16 cellular contexts compared by ENCODE assay signal in the genomic region with DNA sequence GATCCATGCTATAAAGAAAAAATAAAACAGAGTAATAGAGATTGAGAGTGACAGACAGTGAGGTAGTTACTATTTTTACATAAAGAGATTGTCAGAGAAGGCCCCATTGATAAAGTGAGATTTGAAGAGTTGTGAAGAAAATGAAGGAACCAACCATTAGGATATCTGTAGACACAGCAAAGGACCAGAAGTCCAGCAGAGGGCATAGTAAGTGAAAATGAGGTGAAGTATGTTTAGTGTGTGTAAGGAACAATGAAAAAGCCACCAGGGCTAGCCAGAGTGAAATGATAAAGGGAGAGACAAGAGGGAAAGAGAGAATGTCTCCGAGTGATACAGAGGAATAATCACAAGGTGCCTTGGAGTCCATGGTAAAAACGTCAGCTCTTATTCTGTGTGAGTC.
DNase-seq lines count a peak whose midpoint lies in the region; ATAC-seq, FAIRE-seq and TF ChIP-seq lines count a peak whose summit lies in the region.
"Had no signal": no experiment of that assay in that cellular context is flagged by ENCODE, and none has a peak within 500 bp of the region (broad histone marks: within the 10 kb centered on the region; RNA-seq: fewer than 3 reads in every experiment).

No MANE protein-coding gene starts in this region.

- TF ChIP-seq CTCF in HepG2 (CRISPR knock-in tag; IDR thresholded peaks at IDR 0.05) = 0 out of 2 replicates have a peak, but pooled peaks have one; percentile 16
- TF ChIP-seq CTCF in right lobe of liver (IDR thresholded peaks at IDR 0.05) = no peak
- no peak for TF ChIP-seq CTCF in vagina (IDR thresholded peaks at IDR 0.05)

- intact Hi-C loops in HepG2 (cut with micrococcal nuclease; ENCODE audit: unreplicated experiment) = loop anchor here (10.0 kb wide), 1 partner anchor 220 kb away; no protein-coding TSS in a partner anchor
- intact Hi-C loops in right lobe of liver (cut with DNase I) = no loop called here
- intact Hi-C loops in vagina (cut with DNase I) = no loop called here

- H3K27ac ChIP-seq in HepG2 (ENCODE audit: extremely low read length, insufficient read depth, low read length) (no peak overlapping the region), right lobe of liver (no peak overlapping the region), vagina (no peak overlapping the region)
- H3K27ac ChIP-seq: SJCRH30 had no signal

- POLR2A ChIA-PET in HepG2 (lab: Yijun Ruan, JAX) = no interaction called here

- H4K20me1 ChIP-seq in HepG2 (ENCODE audit: insufficient read depth, low read length) = no peaks in the 10 kb centered on the region

- H3K9me3 ChIP-seq in HepG2 (ENCODE audit: low read length) = no peaks in the 10 kb centered on the region
- H3K9me3 ChIP-seq in right lobe of liver = no peaks in the 10 kb centered on the region
- H3K9me3 ChIP-seq in vagina = no peaks in the 10 kb centered on the region
- H3K9me3 ChIP-seq: SJCRH30 had no signal

- H2AFZ ChIP-seq in HepG2 (ENCODE audit: low read length) = no peak overlapping the region

- H3K27me3 ChIP-seq in HepG2 (ENCODE audit: control insufficient read depth in 1 of 2, insufficient read depth in 2 of 2, low read length in 2 of 2) (no peaks in the 10 kb centered on the region; a peak in 2 of 5 replicates), right lobe of liver (no peaks in the 10 kb centered on the region), vagina (no peaks in the 10 kb centered on the region)

- DNase-seq in HepG2 (ENCODE audit: low spot score) (no peak), right lobe of liver (no peak), NAMALWA (ENCODE audit: low spot score) (peak; percentile 48), cerebellar cortex (ENCODE audit: low spot score) (peak; percentile 7), amniotic stem cell (lab: John Stamatoyannopoulos, UW) (no peak), vagina (ENCODE audit: extremely low spot score in 2 of 2) (no peak)
- DNase-seq in activated CD4-positive, alpha-beta T cell treated with anti-CD3 and anti-CD28 coated beads for 48 hours = no peak
- DNase-seq in stimulated activated naive CD4-positive, alpha-beta T cell treated with Interleukin-2 at 50 U/mL for 16 hours (lab: John Stamatoyannopoulos, UW) = no peak
- DNase-seq: activated CD8-positive, alpha-beta T cell treated with anti-CD3 and anti-CD28 coated beads, Interleukin-2, amount 10 ng/mL, durations not matched to agents 7 days and 5 days; hippocampal formation; left cardiac atrium; NCI-H146; NCI-H748 treated with DMSO at 0.1 percent for 48 hours; SJCRH30 had no signal

- no peak for FAIRE-seq in HepG2 (lab: Jason Lieb, UNC)
- FAIRE-seq: astrocyte, GM12891 had no signal

- TF ChIP-seq POLR2A in HepG2 (IDR thresholded peaks at IDR 0.05; ENCODE audit: insufficient read depth in 1 of 2, low read depth in 2 of 2, low read length in 2 of 2) = no peak
- no peak for TF ChIP-seq POLR2A in right lobe of liver (IDR thresholded peaks at IDR 0.05)
- TF ChIP-seq POLR2A in vagina (IDR thresholded peaks at IDR 0.05) = no peak

- H3K4me1 ChIP-seq in HepG2 (ENCODE audit: insufficient read depth, low read length) (no peaks in the 10 kb centered on the region), right lobe of liver (no peaks in the 10 kb centered on the region), vagina (no peaks in the 10 kb centered on the region)
- H3K4me1 ChIP-seq: SJCRH30 had no signal

- ATAC-seq in HepG2 (peak; percentile 78), right lobe of liver (no peak)
- ATAC-seq: activated CD8-positive, alpha-beta T cell treated with anti-CD3 and anti-CD28 coated beads, Interleukin-2, amount 10 ng/mL, durations not matched to agents 7 days and 5 days; left cardiac atrium had no signal

- WGBS in HepG2 (ENCODE audit: low lambda C conversion rate) = 17% methylated on average over 2 of the region's 2 CpGs
- WGBS in right lobe of liver (ENCODE audit: insufficient coverage, low coverage, low lambda C conversion rate, missing lambda C conversion rate) = 57% methylated on average over 2 of the region's 2 CpGs

- CTCF ChIA-PET in HepG2 (lab: Yijun Ruan, JAX; ENCODE audit: low intra/inter-chr PET ratio, low total read pairs) = no interaction called here

- no peak for TF ChIP-seq EP300 in HepG2 (IDR thresholded peaks at IDR 0.05; ENCODE audit: low read depth in 2 of 2, low read length in 2 of 2)
- no peak for TF ChIP-seq EP300 in HepG2 (CRISPR knock-in tag; IDR thresholded peaks at IDR 0.05; ENCODE audit: borderline replicate concordance)

- no peak for TF ChIP-seq RAD21 in HepG2 (CRISPR knock-in tag; IDR thresholded peaks at IDR 0.05)

- H3K4me2 ChIP-seq in HepG2 (ENCODE audit: low read depth, low read length) = no peak overlapping the region

- H3K4me3 ChIP-seq in HepG2 (replicated peaks in 1 of 3; ENCODE audit: insufficient read depth in 1 of 3, low read depth in 2 of 3, low read length in 3 of 3) = no peak overlapping the region
- H3K4me3 ChIP-seq in right lobe of liver = no peak overlapping the region
- H3K4me3 ChIP-seq in vagina = no peak overlapping the region
- H3K4me3 ChIP-seq: SJCRH30 had no signal

- no peak overlapping the region for H3K9ac ChIP-seq in HepG2 (ENCODE audit: insufficient read depth, low read depth, low read length)

- no peaks in the 10 kb centered on the region for H3K79me2 ChIP-seq in HepG2 (ENCODE audit: insufficient read depth, low read length)

- H3K36me3 ChIP-seq in HepG2 (replicated peaks in 1 of 2; ENCODE audit: control insufficient read depth in 1 of 2, insufficient read depth in 2 of 2, low read length in 2 of 2) (no peaks in the 10 kb centered on the region), right lobe of liver (no peaks in the 10 kb centered on the region), vagina (no peaks in the 10 kb centered on the region)
- H3K36me3 ChIP-seq: SJCRH30 had no signal

- in situ Hi-C loops in HepG2 (cut with HindIII; ENCODE audit: extremely low pct_ligation_motif_present, low pct_unique_long_range_greater_than_20kb) = no loop called here

- BruUV-seq in HepG2 (replicated peaks; lab: Mats Ljungman, UMichigan) = no TSS peak

TF ChIP-seq in HepG2, 621 proteins besides CTCF, POLR2A, EP300 and RAD21:
- no peak for TF ChIP-seq ZNF496 (CRISPR knock-in tag; IDR thresholded peaks at IDR 0.05; ENCODE audit: insufficient replicate concordance)
- TF ChIP-seq, protein P1, sequence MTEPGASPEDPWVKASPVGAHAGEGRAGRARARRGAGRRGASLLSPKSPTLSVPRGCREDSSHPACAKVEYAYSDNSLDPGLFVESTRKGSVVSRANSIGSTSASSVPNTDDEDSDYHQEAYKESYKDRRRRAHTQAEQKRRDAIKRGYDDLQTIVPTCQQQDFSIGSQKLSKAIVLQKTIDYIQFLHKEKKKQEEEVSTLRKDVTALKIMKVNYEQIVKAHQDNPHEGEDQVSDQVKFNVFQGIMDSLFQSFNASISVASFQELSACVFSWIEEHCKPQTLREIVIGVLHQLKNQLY (CRISPR knock-in tag; IDR thresholded peaks at IDR 0.05) = no peak
- TF ChIP-seq ZNF205 (CRISPR knock-in tag; IDR thresholded peaks at IDR 0.05) = no peak
- TF ChIP-seq ZBTB42 (CRISPR knock-in tag; IDR thresholded peaks at IDR 0.05) = no peak
- TF ChIP-seq, protein P2, sequence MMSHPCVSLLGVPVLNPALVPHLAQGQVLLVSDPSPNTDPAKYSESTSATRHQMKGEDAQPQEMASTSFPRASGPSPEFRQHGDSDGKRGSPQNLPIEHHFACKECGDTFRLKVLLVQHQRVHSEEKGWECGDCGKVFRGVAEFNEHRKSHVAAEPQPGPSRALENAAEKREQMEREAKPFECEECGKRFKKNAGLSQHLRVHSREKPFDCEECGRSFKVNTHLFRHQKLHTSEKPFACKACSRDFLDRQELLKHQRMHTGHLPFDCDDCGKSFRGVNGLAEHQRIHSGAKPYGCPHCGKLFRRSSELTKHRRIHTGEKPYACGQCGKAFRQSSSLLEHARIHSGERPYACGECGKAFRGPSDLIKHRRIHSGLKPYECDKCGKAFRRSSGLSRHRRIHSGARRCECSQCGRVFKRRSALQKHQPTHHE (CRISPR knock-in tag; IDR thresholded peaks at IDR 0.05; ENCODE audit: borderline replicate concordance) = no peak
- TF ChIP-seq, protein P3, sequence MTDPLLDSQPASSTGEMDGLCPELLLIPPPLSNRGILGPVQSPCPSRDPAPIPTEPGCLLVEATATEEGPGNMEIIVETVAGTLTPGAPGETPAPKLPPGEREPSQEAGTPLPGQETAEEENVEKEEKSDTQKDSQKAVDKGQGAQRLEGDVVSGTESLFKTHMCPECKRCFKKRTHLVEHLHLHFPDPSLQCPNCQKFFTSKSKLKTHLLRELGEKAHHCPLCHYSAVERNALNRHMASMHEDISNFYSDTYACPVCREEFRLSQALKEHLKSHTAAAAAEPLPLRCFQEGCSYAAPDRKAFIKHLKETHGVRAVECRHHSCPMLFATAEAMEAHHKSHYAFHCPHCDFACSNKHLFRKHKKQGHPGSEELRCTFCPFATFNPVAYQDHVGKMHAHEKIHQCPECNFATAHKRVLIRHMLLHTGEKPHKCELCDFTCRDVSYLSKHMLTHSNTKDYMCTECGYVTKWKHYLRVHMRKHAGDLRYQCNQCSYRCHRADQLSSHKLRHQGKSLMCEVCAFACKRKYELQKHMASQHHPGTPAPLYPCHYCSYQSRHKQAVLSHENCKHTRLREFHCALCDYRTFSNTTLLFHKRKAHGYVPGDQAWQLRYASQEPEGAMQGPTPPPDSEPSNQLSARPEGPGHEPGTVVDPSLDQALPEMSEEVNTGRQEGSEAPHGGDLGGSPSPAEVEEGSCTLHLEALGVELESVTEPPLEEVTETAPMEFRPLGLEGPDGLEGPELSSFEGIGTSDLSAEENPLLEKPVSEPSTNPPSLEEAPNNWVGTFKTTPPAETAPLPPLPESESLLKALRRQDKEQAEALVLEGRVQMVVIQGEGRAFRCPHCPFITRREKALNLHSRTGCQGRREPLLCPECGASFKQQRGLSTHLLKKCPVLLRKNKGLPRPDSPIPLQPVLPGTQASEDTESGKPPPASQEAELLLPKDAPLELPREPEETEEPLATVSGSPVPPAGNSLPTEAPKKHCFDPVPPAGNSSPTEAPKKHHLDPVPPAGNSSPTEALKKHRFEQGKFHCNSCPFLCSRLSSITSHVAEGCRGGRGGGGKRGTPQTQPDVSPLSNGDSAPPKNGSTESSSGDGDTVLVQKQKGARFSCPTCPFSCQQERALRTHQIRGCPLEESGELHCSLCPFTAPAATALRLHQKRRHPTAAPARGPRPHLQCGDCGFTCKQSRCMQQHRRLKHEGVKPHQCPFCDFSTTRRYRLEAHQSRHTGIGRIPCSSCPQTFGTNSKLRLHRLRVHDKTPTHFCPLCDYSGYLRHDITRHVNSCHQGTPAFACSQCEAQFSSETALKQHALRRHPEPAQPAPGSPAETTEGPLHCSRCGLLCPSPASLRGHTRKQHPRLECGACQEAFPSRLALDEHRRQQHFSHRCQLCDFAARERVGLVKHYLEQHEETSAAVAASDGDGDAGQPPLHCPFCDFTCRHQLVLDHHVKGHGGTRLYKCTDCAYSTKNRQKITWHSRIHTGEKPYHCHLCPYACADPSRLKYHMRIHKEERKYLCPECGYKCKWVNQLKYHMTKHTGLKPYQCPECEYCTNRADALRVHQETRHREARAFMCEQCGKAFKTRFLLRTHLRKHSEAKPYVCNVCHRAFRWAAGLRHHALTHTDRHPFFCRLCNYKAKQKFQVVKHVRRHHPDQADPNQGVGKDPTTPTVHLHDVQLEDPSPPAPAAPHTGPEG (CRISPR knock-in tag; IDR thresholded peaks at IDR 0.05) = no peak

Comparison
In these comparisons a context has a peak if more than half of its experiments do, and no peak if none do; other contexts are left out.
1. DNase-seq: peak in NAMALWA (single experiment) and cerebellar cortex (single experiment); none in HepG2 (single experiment), right lobe of liver (0 of 3), activated CD4-positive, alpha-beta T cell treated with anti-CD3 and anti-CD28 coated beads for 48 hours (single experiment), amniotic stem cell (single experiment), stimulated activated naive CD4-positive, alpha-beta T cell treated with Interleukin-2 at 50 U/mL for 16 hours (single experiment) and vagina (0 of 2).